In the genomic region with DNA sequence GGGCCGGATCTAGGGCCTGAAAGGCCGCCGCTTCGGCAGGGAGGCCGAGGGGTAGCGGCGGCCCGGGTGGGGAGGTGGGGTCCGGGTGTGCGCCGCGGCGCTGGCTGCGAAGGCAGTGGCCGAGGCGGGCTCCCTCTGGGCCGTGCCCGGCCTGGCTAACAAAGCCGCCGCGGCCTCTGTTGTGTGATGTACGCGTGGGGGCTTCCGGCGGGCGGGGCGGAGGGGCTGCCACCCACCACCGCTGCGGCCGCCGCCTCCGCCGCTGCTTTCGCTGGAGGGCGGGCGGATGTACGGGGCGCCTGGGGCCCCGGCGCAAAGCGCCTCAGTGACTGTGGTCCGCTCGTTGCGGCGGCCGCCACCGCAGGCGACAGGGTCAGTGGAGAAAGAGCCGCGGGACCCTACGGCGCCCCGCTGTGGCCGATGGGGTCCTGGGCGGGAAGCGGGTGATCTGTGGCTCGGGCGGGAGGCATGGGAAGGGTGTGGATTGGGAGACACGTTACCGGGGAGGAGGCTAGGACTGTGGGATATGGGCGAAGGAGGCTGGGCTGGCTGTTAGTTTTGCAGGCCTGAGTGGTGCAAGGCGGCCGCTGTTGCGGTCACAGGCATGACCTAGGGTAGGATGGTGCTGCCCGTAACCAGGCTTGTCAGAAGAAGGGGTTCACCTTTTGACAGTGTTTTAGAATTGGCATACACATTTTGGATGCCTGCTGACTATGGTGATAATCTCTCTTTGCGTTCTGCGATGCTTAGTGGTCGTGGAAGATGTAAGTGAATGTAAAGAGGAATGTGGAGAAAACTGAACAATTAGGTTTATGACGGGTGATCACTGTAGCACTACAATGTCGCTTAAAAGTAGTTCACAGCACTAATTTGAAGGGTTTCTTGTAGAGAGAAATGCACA, we compare ENCODE assay signal across 8 cellular contexts. TPM values are rescaled to one million over a fixed set of nuclear protein-coding genes. Genes with fewer than 3 reads are reported as not detected.
DNase-seq lines count a peak whose midpoint lies in the region; ATAC-seq and TF ChIP-seq lines count a peak whose summit lies in the region.

No MANE protein-coding gene starts in this region.

- peaks cover 45% of the 10 kb centered on the region for H4K20me1 ChIP-seq in SK-N-SH (ENCODE audit: insufficient read depth)

- H3K9me3 ChIP-seq in SK-N-SH (no peaks in the 10 kb centered on the region), upper lobe of left lung (no peaks in the 10 kb centered on the region)

- H3K4me3 ChIP-seq in SK-N-SH (ENCODE audit: low read depth in 2 of 2, low read length in 1 of 2), result peak overlapping the region; percentile 76 to 87
- peak overlapping the region; percentile 86 to 99 (median 90) for H3K4me3 ChIP-seq in upper lobe of left lung

- CTCF ChIA-PET in SK-N-SH (lab: Yijun Ruan, JAX), result interaction anchor here (1.0 to 3.0 kb wide), 5 partner anchors 9 to 99 kb away, joined by 3 to 18 read pairs (median 6); a partner anchor contains a TSS

- H3K36me3 ChIP-seq in SK-N-SH (replicated peaks in 1 of 2; ENCODE audit: control insufficient read depth in 1 of 2, insufficient read depth in 2 of 2, low read length in 1 of 2) (peaks cover 43 to 46% of the 10 kb centered on the region in 2 experiments), upper lobe of left lung (peaks cover 20 to 38% (median 32%) of the 10 kb centered on the region in 4 donors)

- peak; percentile 75 for DNase-seq in D341Med (ENCODE audit: low spot score)
- DNase-seq in GM20000 (ENCODE audit: low spot score), result peak; percentile 70
- peak; percentile 57 for DNase-seq in HPDE6-E6E7 (ENCODE audit: extremely low spot score)
- DNase-seq in SK-N-SH, result peak; percentile 82
- DNase-seq in activated naive CD8-positive, alpha-beta T cell treated with anti-CD3 and anti-CD28 coated beads, Interleukin-2, amount 50 U/mL, for 16 hours (ENCODE audit: low read depth, low spot score), result peak; percentile 29
- peak; percentile 88 for DNase-seq in cardiac septum (ENCODE audit: low spot score)
- DNase-seq in posterior cingulate gyrus, result peak; percentile 54 to 95 (median 61)
- DNase-seq in upper lobe of left lung, result peak; percentile 87 to 95

- H3K27me3 ChIP-seq in SK-N-SH (ENCODE audit: insufficient read depth) (no peaks in the 10 kb centered on the region), upper lobe of left lung (no peaks in the 10 kb centered on the region)

- intact Hi-C loops in cardiac septum (cut with DNase I) (loop anchor here (1.0 to 5.0 kb wide), 2 partner anchors 99 to 640 kb away; a partner anchor contains a TSS), posterior cingulate gyrus (cut with DNase I) (no loop called here)

- H3K27ac ChIP-seq in SK-N-SH (ENCODE audit: low read depth in 2 of 2, low read length in 1 of 2) (peak overlapping the region; percentile 98 to 100), upper lobe of left lung (peak overlapping the region; percentile 96 to 100 (median 98))

- peaks cover 12 to 20% of the 10 kb centered on the region in 2 experiments; a peak in 3 of 4 replicates for H3K4me1 ChIP-seq in SK-N-SH (ENCODE audit: control insufficient read depth in 1 of 2, insufficient read depth in 2 of 2, low read depth in 1 of 2, low read length in 1 of 2)
- peaks cover 36 to 44% (median 38%) of the 10 kb centered on the region in 4 donors for H3K4me1 ChIP-seq in upper lobe of left lung

- peaks cover 15% of the 10 kb centered on the region for H3F3A ChIP-seq in SK-N-SH (replicated peaks; ENCODE audit: insufficient read depth)

- peak overlapping the region; percentile 82 for H3K4me2 ChIP-seq in SK-N-SH

- 2% methylated on average over 37 of the region's 70 CpGs for WGBS in SK-N-SH (ENCODE audit: low lambda C conversion rate)
- 1 to 2% methylated on average over 27 to 54 of the region's 70 CpGs for WGBS in upper lobe of left lung, 2 donors

- H3K9me2 ChIP-seq in SK-N-SH, result no peaks in the 10 kb centered on the region

- peak overlapping the region; percentile 98 for H3K9ac ChIP-seq in SK-N-SH

- peak; percentile 63 for TF ChIP-seq RAD21 in SK-N-SH (IDR thresholded peaks at IDR 0.05; ENCODE audit: low read length)

- peak in 1 of 4 donors; percentile 40 for TF ChIP-seq POLR2A in upper lobe of left lung (IDR thresholded peaks at IDR 0.05)

- peak; percentile 66 for TF ChIP-seq CTCF in GM20000 (IDR thresholded peaks at IDR 0.05; ENCODE audit: extremely low read depth, missing control alignments)
- TF ChIP-seq CTCF in SK-N-SH (IDR thresholded peaks at IDR 0.05), result peak; percentile 69
- peak; percentile 59 to 78 (median 68) for TF ChIP-seq CTCF in upper lobe of left lung (IDR thresholded peaks at IDR 0.05)

- POLR2A ChIA-PET in SK-N-SH (lab: Yijun Ruan, JAX), result no interaction called here

- ATAC-seq in upper lobe of left lung (ENCODE audit: low FRiP score in 2 of 2), result peak; percentile 81

- TF ChIP-seq EP300 in SK-N-SH (IDR thresholded peaks at IDR 0.05; ENCODE audit: borderline replicate concordance in 1 of 2, low read depth in 1 of 2, low read length in 1 of 2), result no peak
- no peak for TF ChIP-seq EP300 in upper lobe of left lung (IDR thresholded peaks at IDR 0.05)

- no peak overlapping the region for H2AFZ ChIP-seq in SK-N-SH (ENCODE audit: low read depth)

- H3K79me2 ChIP-seq in SK-N-SH (ENCODE audit: insufficient read depth), result peaks cover 56% of the 10 kb centered on the region

TF ChIP-seq in SK-N-SH, 30 proteins besides CTCF, POLR2A, EP300 and RAD21:
- TF ChIP-seq TEAD4 (IDR thresholded peaks at IDR 0.05; ENCODE audit: borderline replicate concordance, insufficient read depth) (no peak), SIN3A (IDR thresholded peaks at IDR 0.05; ENCODE audit: borderline replicate concordance, low read depth, low read length) (peak; percentile 88; the same call in 1 of the 2 replicates), SMC3 (IDR thresholded peaks at IDR 0.05; ENCODE audit: low read depth, low read length) (peak; percentile 73), MXI1 (IDR thresholded peaks at IDR 0.05; ENCODE audit: low read depth, low read length) (peak; percentile 86), TAF1 (IDR thresholded peaks at IDR 0.05; ENCODE audit: borderline replicate concordance, low read depth, low read length) (0 out of 2 replicates have a peak, but pooled peaks have one; percentile 20)

RNA-seq across cellular contexts. Expression of a gene that starts 0.7 kb away (rescaled TPM):
- 131 and 163 TPM in 2 replicates for polyA plus RNA-seq in SK-N-SH (2012; rRNA removed)
- 164 and 173 TPM in 2 replicates for polyA plus RNA-seq in SK-N-SH (2012; cell fraction: cytosol; rRNA removed)
- 68.4 and 126 TPM in 2 replicates for polyA plus RNA-seq in SK-N-SH (2012; cell fraction: nucleus; rRNA removed)
- total RNA-seq in cardiac septum, result 99.3 TPM
- 100 to 1,000 TPM in 4 of 6 donors, 10 to 100 TPM in 2; 80.7 to 327 (median 160) TPM for total RNA-seq in upper lobe of left lung

RNA-seq across cellular contexts. Expression of a gene that starts 52.1 kb away (rescaled TPM):
- polyA plus RNA-seq in SK-N-SH (2012; rRNA removed), result 31.1 and 40.1 TPM in 2 replicates
- polyA plus RNA-seq in SK-N-SH (2012; cell fraction: cytosol; rRNA removed), result 17.8 and 23.5 TPM in 2 replicates
- polyA plus RNA-seq in SK-N-SH (2012; cell fraction: nucleus; rRNA removed), result 86.8 and 181 TPM in 2 replicates
- total RNA-seq in cardiac septum, result 58.3 TPM
- 100 to 1,000 TPM in 2 of 6 donors, 10 to 100 TPM in 4; 89.2 to 383 (median 95.9) TPM for total RNA-seq in upper lobe of left lung

Comparison
In these comparisons a context has a peak if more than half of its experiments do, and no peak if none do; other contexts are left out.
1. Peak in every context shown above with its lines: DNase-seq, ATAC-seq, H3K4me3 ChIP-seq and H3K27ac ChIP-seq.
2. DNase-seq: peak in every context shown above with its lines; median percentile 91 in upper lobe of left lung; 88 in cardiac septum; 82 in SK-N-SH; 75 in D341Med; 70 in GM20000; 61 in posterior cingulate gyrus; 57 in HPDE6-E6E7; 29 in activated naive CD8-positive, alpha-beta T cell treated with anti-CD3 and anti-CD28 coated beads, Interleukin-2, amount 50 U/mL, for 16 hours.